Comparison of ENCODE assay signal across 15 cellular contexts in genomic region chr4:75172551-75172950, GRCh38.
A peak's percentile ranks its signal among the peaks of the same experiment; 100 is the strongest.
DNase-seq lines count a peak whose midpoint lies in the region; ATAC-seq and TF ChIP-seq lines count a peak whose summit lies in the region.
"Had no signal": no experiment of that assay in that cellular context is flagged by ENCODE, and none has a peak within 500 bp of the region (broad histone marks: within the 10 kb centered on the region; RNA-seq: fewer than 3 reads in every experiment).

No MANE protein-coding gene starts in this region.

- H3K4me1 ChIP-seq in Karpas-422 (ENCODE audit: low read length), result no peaks in the 10 kb centered on the region
- H3K4me1 ChIP-seq: BE2C, body of pancreas, transverse colon had no signal

- H3K27ac ChIP-seq in Karpas-422 (ENCODE audit: low read length), result no peak overlapping the region
- H3K27ac ChIP-seq: body of pancreas, SJCRH30, transverse colon had no signal

- ATAC-seq in GM18511 (IDR thresholded peaks at IDR 0.05; ENCODE audit: unreplicated experiment), result peak; percentile 94
- ATAC-seq in HG02885 (IDR thresholded peaks at IDR 0.05; ENCODE audit: poor library complexity, unreplicated experiment), result peak; percentile 94
- peak; percentile 98 for ATAC-seq in HG03565 (IDR thresholded peaks at IDR 0.05; ENCODE audit: unreplicated experiment)
- no peak for ATAC-seq in Right ventricle myocardium superior (ENCODE audit: poor library complexity)
- ATAC-seq: body of pancreas had no signal

- H3K36me3 ChIP-seq in Karpas-422 (ENCODE audit: insufficient read depth, low read length), result no peaks in the 10 kb centered on the region
- H3K36me3 ChIP-seq: BE2C, SJCRH30, transverse colon had no signal

- DNase-seq in GM20000 (ENCODE audit: low spot score) (peak; percentile 25), Karpas-422 (no peak), C1 segment of cervical spinal cord (lab: John Stamatoyannopoulos, UW) (no peak), retina (no peak), Right ventricle myocardium superior (no peak)
- DNase-seq: activated CD4-positive, CD25-positive, alpha-beta regulatory T cell treated with anti-CD3 and anti-CD28 coated beads, Interleukin-2, amount 50 U/mL, for 72 hours; BE2C; body of pancreas; GF-D8; NCI-H510A; SJCRH30; transverse colon had no signal

- H4K20me1 ChIP-seq in Karpas-422 (ENCODE audit: insufficient read depth, low read depth, low read length), result no peaks in the 10 kb centered on the region

- no peak overlapping the region for H3K4me3 ChIP-seq in Karpas-422 (ENCODE audit: low read length)
- H3K4me3 ChIP-seq: body of pancreas, SJCRH30, transverse colon had no signal

- H3K9me3 ChIP-seq in Karpas-422 (ENCODE audit: low read length), result no peaks in the 10 kb centered on the region
- H3K9me3 ChIP-seq: BE2C, body of pancreas, SJCRH30, transverse colon had no signal

- no peak overlapping the region for H3K4me2 ChIP-seq in Karpas-422 (ENCODE audit: low read depth, low read length, poor library complexity, severe bottlenecking)

- intact Hi-C loops in Right ventricle myocardium superior (cut with DNase I), result no loop called here

- no peaks in the 10 kb centered on the region for H3K79me2 ChIP-seq in Karpas-422 (ENCODE audit: low read length)

- no peak overlapping the region for H3K9ac ChIP-seq in Karpas-422 (ENCODE audit: low read length)

- H2AFZ ChIP-seq in Karpas-422 (ENCODE audit: low read length), result no peak overlapping the region

- no peaks in the 10 kb centered on the region for H3K27me3 ChIP-seq in Karpas-422 (ENCODE audit: low read length)
- H3K27me3 ChIP-seq: BE2C, body of pancreas, SJCRH30, transverse colon had no signal

- TF ChIP-seq CTCF in GM20000 (IDR thresholded peaks at IDR 0.05; ENCODE audit: extremely low read depth, missing control alignments), result no peak

- no peaks in the 10 kb centered on the region for H3K9me2 ChIP-seq in Karpas-422 (replicated peaks; ENCODE audit: insufficient read depth, low read length)
